In genomic region chr2:8462280-8462679, GRCh38 we compare ENCODE assay signal across 1 cellular context.
TF ChIP-seq lines count a peak whose summit lies in the region.

No MANE protein-coding gene starts in this region.

TF ChIP-seq in GM12878, 131 proteins besides CTCF, POLR2A, EP300 and RAD21:
- TF ChIP-seq CUX1 (IDR thresholded peaks at IDR 0.05; ENCODE audit: insufficient replicate concordance, low read depth, low read length) (no peak), CBX3 (IDR thresholded peaks at IDR 0.05; ENCODE audit: borderline replicate concordance, low read depth) (no peak), PAX5 (IDR thresholded peaks at IDR 0.05; ENCODE audit: borderline replicate concordance, low read depth, low read length) (no peak), JUNB (IDR thresholded peaks at IDR 0.05) (no peak), GATAD2B (conservative IDR thresholded peaks at IDR 0.05; ENCODE audit: low read depth) (no peak), STAT1 (conservative IDR thresholded peaks at IDR 0.05) (no peak), NFYA (IDR thresholded peaks at IDR 0.05; ENCODE audit: borderline replicate concordance, low read depth, low read length) (no peak), ZNF207 (IDR thresholded peaks at IDR 0.05; ENCODE audit: borderline replicate concordance) (no peak), CBFB (IDR thresholded peaks at IDR 0.05; ENCODE audit: low read depth) (no peak)
